ENCODE assay signal across 18 cellular contexts in the genomic region with DNA sequence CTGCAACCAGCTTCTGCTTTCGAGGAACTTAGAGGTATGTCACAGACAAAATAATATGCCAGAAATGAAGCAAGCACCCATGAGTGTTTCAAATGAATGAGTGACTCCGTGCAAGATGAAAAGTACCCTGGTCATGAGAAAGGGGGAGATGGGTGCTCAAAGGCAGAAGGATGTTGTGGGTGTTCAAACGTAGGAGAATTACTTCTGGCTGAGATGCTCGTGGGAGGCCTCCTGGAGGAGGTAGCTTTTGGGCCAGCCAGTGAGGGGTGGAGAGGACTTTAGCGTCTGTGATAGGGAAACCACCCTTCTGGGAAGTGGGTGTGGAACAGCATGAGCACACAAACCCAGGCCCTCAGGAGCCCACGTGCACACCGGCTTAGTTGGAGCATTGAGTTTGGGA.
DNase-seq lines count a peak whose midpoint lies in the region; ATAC-seq, FAIRE-seq and TF ChIP-seq lines count a peak whose summit lies in the region.
"Had no signal": no experiment of that assay in that cellular context is flagged by ENCODE, and none has a peak within 500 bp of the region (broad histone marks: within the 10 kb centered on the region; RNA-seq: fewer than 3 reads in every experiment).

No MANE protein-coding gene starts in this region.

- H3K4me3 ChIP-seq in neutrophil (ENCODE audit: low read depth in 1 of 2, low read length in 1 of 2): no peak overlapping the region
- H3K4me3 ChIP-seq: esophagus squamous epithelium, smooth muscle cell, stomach had no signal

- no peak for FAIRE-seq in HTR-8/SVneo (lab: Jason Lieb, UNC)

- TF ChIP-seq CTCF in natural killer cell (IDR thresholded peaks at IDR 0.05): no peak
- no peak for TF ChIP-seq CTCF in neutrophil (IDR thresholded peaks at IDR 0.05)

- peak in 1 of 2 donors; percentile 34 for ATAC-seq in natural killer cell treated with Interleukin-12 subunit alpha and Interleukin-12 subunit beta and Interleukin-15 and Interleukin-18, amount 100 ng/mL, for 72 hours
- ATAC-seq in natural killer cell (no peak), HG03342 (IDR thresholded peaks at IDR 0.05; ENCODE audit: unreplicated experiment) (no peak)
- peak; percentile 78 for ATAC-seq in stimulated activated naive CD8-positive, alpha-beta T cell treated with anti-CD3 and anti-CD28 coated beads, Interleukin-15, amount 100 ng/mL, for 72 hours
- ATAC-seq: effector memory CD8-positive, alpha-beta T cell had no signal

- DNase-seq in natural killer cell treated with Interleukin-12 subunit alpha and Interleukin-12 subunit beta and Interleukin-15 and Interleukin-18, amount 100 ng/mL, for 72 hours (ENCODE audit: low spot score): peak; percentile 20
- DNase-seq in natural killer cell (no peak), HTR-8/SVneo (ENCODE audit: insufficient read length, low spot score) (no peak), anterior cingulate cortex (lab: John Stamatoyannopoulos, UW) (no peak)
- DNase-seq in activated T-helper 1 cell treated with anti-CD3 and anti-CD28 coated beads, Interleukin-12 subunit alpha, Interleukin-12 subunit beta, Interleukin-2, Interleukin-4 antibody, amounts not matched to agents 30 ng/mL and 10 ng/mL and 1 ng/mL, durations not matched to agents 14 hours and 24 hours and 36 hours (ENCODE audit: low spot score): no peak
- DNase-seq in stimulated activated naive CD8-positive, alpha-beta T cell treated with anti-CD3 and anti-CD28 coated beads, Interleukin-15, amount 100 ng/mL, for 72 hours: peak in 1 of 2 donors; percentile 28
- DNase-seq: activated effector memory CD4-positive, alpha-beta T cell treated with anti-CD3 and anti-CD28 coated beads, Interleukin-2, amount 50 U/mL, for 16 hours; COR-L47; effector memory CD8-positive, alpha-beta T cell; esophagus squamous epithelium; glutamatergic neuron; NCI-H1092; stomach; trophoblast cell had no signal

- no peak overlapping the region for H3K4me3 Mint-ChIP-seq in natural killer cell treated with Interleukin-12 subunit alpha and Interleukin-12 subunit beta and Interleukin-15 and Interleukin-18, amount 100 ng/mL, for 72 hours
- H3K4me3 Mint-ChIP-seq in natural killer cell: no peak overlapping the region
- H3K4me3 Mint-ChIP-seq in activated T-helper 1 cell treated with anti-CD3 and anti-CD28 coated beads, Interleukin-12 subunit alpha, Interleukin-12 subunit beta, Interleukin-2, Interleukin-4 antibody, amounts not matched to agents 30 ng/mL and 10 ng/mL and 1 ng/mL, durations not matched to agents 14 hours and 24 hours and 36 hours: peak overlapping the region; percentile 53
- peak overlapping the region; percentile 62 for H3K4me3 Mint-ChIP-seq in stimulated activated naive CD8-positive, alpha-beta T cell treated with anti-CD3 and anti-CD28 coated beads, Interleukin-15, amount 100 ng/mL, for 72 hours
- H3K4me3 Mint-ChIP-seq: effector memory CD8-positive, alpha-beta T cell; neural crest cell had no signal

- no peaks in the 10 kb centered on the region for H3K9me3 Mint-ChIP-seq in natural killer cell treated with Interleukin-12 subunit alpha and Interleukin-12 subunit beta and Interleukin-15 and Interleukin-18, amount 100 ng/mL, for 72 hours
- H3K9me3 Mint-ChIP-seq in natural killer cell: no peaks in the 10 kb centered on the region
- H3K9me3 Mint-ChIP-seq in activated T-helper 1 cell treated with anti-CD3 and anti-CD28 coated beads, Interleukin-12 subunit alpha, Interleukin-12 subunit beta, Interleukin-2, Interleukin-4 antibody, amounts not matched to agents 30 ng/mL and 10 ng/mL and 1 ng/mL, durations not matched to agents 14 hours and 24 hours and 36 hours: no peaks in the 10 kb centered on the region
- H3K9me3 Mint-ChIP-seq in stimulated activated naive CD8-positive, alpha-beta T cell treated with anti-CD3 and anti-CD28 coated beads, Interleukin-15, amount 100 ng/mL, for 72 hours: no peaks in the 10 kb centered on the region
- H3K9me3 Mint-ChIP-seq: effector memory CD8-positive, alpha-beta T cell; neural crest cell had no signal

- H3K27ac Mint-ChIP-seq in natural killer cell treated with Interleukin-12 subunit alpha and Interleukin-12 subunit beta and Interleukin-15 and Interleukin-18, amount 100 ng/mL, for 72 hours: peak overlapping the region in 1 of 2 donors; percentile 47
- H3K27ac Mint-ChIP-seq in natural killer cell: no peak overlapping the region
- H3K27ac Mint-ChIP-seq in activated T-helper 1 cell treated with anti-CD3 and anti-CD28 coated beads, Interleukin-12 subunit alpha, Interleukin-12 subunit beta, Interleukin-2, Interleukin-4 antibody, amounts not matched to agents 30 ng/mL and 10 ng/mL and 1 ng/mL, durations not matched to agents 14 hours and 24 hours and 36 hours: peak overlapping the region; percentile 59
- H3K27ac Mint-ChIP-seq in stimulated activated naive CD8-positive, alpha-beta T cell treated with anti-CD3 and anti-CD28 coated beads, Interleukin-15, amount 100 ng/mL, for 72 hours: peak overlapping the region; percentile 79 to 85

- intact Hi-C loops in natural killer cell (cut with micrococcal nuclease): no loop called here
- intact Hi-C loops in activated T-helper 1 cell treated with anti-CD3 and anti-CD28 coated beads, Interleukin-12 subunit alpha, Interleukin-12 subunit beta, Interleukin-2, Interleukin-4 antibody, amounts not matched to agents 30 ng/mL and 10 ng/mL and 1 ng/mL, durations not matched to agents 14 hours and 24 hours and 36 hours (cut with micrococcal nuclease): no loop called here

- no peaks in the 10 kb centered on the region for H3K36me3 Mint-ChIP-seq in natural killer cell treated with Interleukin-12 subunit alpha and Interleukin-12 subunit beta and Interleukin-15 and Interleukin-18, amount 100 ng/mL, for 72 hours
- H3K36me3 Mint-ChIP-seq in natural killer cell: no peaks in the 10 kb centered on the region
- H3K36me3 Mint-ChIP-seq in activated T-helper 1 cell treated with anti-CD3 and anti-CD28 coated beads, Interleukin-12 subunit alpha, Interleukin-12 subunit beta, Interleukin-2, Interleukin-4 antibody, amounts not matched to agents 30 ng/mL and 10 ng/mL and 1 ng/mL, durations not matched to agents 14 hours and 24 hours and 36 hours (ENCODE audit: low read depth): peaks cover 2% of the 10 kb centered on the region

- H3K27ac ChIP-seq in neutrophil: peak overlapping the region; percentile 37
- H3K27ac ChIP-seq: esophagus squamous epithelium, stomach had no signal

- H3K36me3 ChIP-seq in neutrophil: no peaks in the 10 kb centered on the region
- H3K36me3 ChIP-seq: esophagus squamous epithelium, stomach had no signal

- peaks cover 55 to 62% of the 10 kb centered on the region in 2 experiments for H3K4me1 ChIP-seq in neutrophil (ENCODE audit: control insufficient read depth in 1 of 2, insufficient read depth in 1 of 2, low read depth in 1 of 2, low read length in 1 of 2)
- H3K4me1 ChIP-seq: esophagus squamous epithelium, stomach had no signal

- H3K4me1 Mint-ChIP-seq in natural killer cell treated with Interleukin-12 subunit alpha and Interleukin-12 subunit beta and Interleukin-15 and Interleukin-18, amount 100 ng/mL, for 72 hours (ENCODE audit: low read depth in 2 of 2): peaks cover 12 to 16% of the 10 kb centered on the region in 2 donors
- peaks cover 0 to 24% of the 10 kb centered on the region in 2 donors for H3K4me1 Mint-ChIP-seq in natural killer cell
- H3K4me1 Mint-ChIP-seq in activated T-helper 1 cell treated with anti-CD3 and anti-CD28 coated beads, Interleukin-12 subunit alpha, Interleukin-12 subunit beta, Interleukin-2, Interleukin-4 antibody, amounts not matched to agents 30 ng/mL and 10 ng/mL and 1 ng/mL, durations not matched to agents 14 hours and 24 hours and 36 hours (ENCODE audit: low read depth): peaks cover 23% of the 10 kb centered on the region
- H3K4me1 Mint-ChIP-seq in stimulated activated naive CD8-positive, alpha-beta T cell treated with anti-CD3 and anti-CD28 coated beads, Interleukin-15, amount 100 ng/mL, for 72 hours: peaks cover 54% of the 10 kb centered on the region
- H3K4me1 Mint-ChIP-seq: neural crest cell had no signal

- no peaks in the 10 kb centered on the region for H3K27me3 ChIP-seq in neutrophil

- H3K27me3 Mint-ChIP-seq in natural killer cell treated with Interleukin-12 subunit alpha and Interleukin-12 subunit beta and Interleukin-15 and Interleukin-18, amount 100 ng/mL, for 72 hours: peaks cover 9 to 20% of the 10 kb centered on the region in 2 donors
- peaks cover 26 to 28% of the 10 kb centered on the region in 2 donors for H3K27me3 Mint-ChIP-seq in natural killer cell (ENCODE audit: low read depth in 2 of 2)
- H3K27me3 Mint-ChIP-seq in activated T-helper 1 cell treated with anti-CD3 and anti-CD28 coated beads, Interleukin-12 subunit alpha, Interleukin-12 subunit beta, Interleukin-2, Interleukin-4 antibody, amounts not matched to agents 30 ng/mL and 10 ng/mL and 1 ng/mL, durations not matched to agents 14 hours and 24 hours and 36 hours (ENCODE audit: insufficient read depth): peaks cover 18% of the 10 kb centered on the region
- H3K27me3 Mint-ChIP-seq in stimulated activated naive CD8-positive, alpha-beta T cell treated with anti-CD3 and anti-CD28 coated beads, Interleukin-15, amount 100 ng/mL, for 72 hours: no peaks in the 10 kb centered on the region

- H3K9me3 ChIP-seq in neutrophil: no peaks in the 10 kb centered on the region
- H3K9me3 ChIP-seq: esophagus squamous epithelium had no signal

Comparison
In these comparisons a context has a peak if more than half of its experiments do, and no peak if none do; other contexts are left out.
1. H3K27ac Mint-ChIP-seq: peak in activated T-helper 1 cell treated with anti-CD3 and anti-CD28 coated beads, Interleukin-12 subunit alpha, Interleukin-12 subunit beta, Interleukin-2, Interleukin-4 antibody, amounts not matched to agents 30 ng/mL and 10 ng/mL and 1 ng/mL, durations not matched to agents 14 hours and 24 hours and 36 hours (single experiment) and stimulated activated naive CD8-positive, alpha-beta T cell treated with anti-CD3 and anti-CD28 coated beads, Interleukin-15, amount 100 ng/mL, for 72 hours (2 of 2); none in natural killer cell (0 of 2).
2. H3K4me3 Mint-ChIP-seq: peak in activated T-helper 1 cell treated with anti-CD3 and anti-CD28 coated beads, Interleukin-12 subunit alpha, Interleukin-12 subunit beta, Interleukin-2, Interleukin-4 antibody, amounts not matched to agents 30 ng/mL and 10 ng/mL and 1 ng/mL, durations not matched to agents 14 hours and 24 hours and 36 hours (single experiment) and stimulated activated naive CD8-positive, alpha-beta T cell treated with anti-CD3 and anti-CD28 coated beads, Interleukin-15, amount 100 ng/mL, for 72 hours (2 of 2); none in natural killer cell treated with Interleukin-12 subunit alpha and Interleukin-12 subunit beta and Interleukin-15 and Interleukin-18, amount 100 ng/mL, for 72 hours (single experiment) and natural killer cell (single experiment).